In the genomic region with DNA sequence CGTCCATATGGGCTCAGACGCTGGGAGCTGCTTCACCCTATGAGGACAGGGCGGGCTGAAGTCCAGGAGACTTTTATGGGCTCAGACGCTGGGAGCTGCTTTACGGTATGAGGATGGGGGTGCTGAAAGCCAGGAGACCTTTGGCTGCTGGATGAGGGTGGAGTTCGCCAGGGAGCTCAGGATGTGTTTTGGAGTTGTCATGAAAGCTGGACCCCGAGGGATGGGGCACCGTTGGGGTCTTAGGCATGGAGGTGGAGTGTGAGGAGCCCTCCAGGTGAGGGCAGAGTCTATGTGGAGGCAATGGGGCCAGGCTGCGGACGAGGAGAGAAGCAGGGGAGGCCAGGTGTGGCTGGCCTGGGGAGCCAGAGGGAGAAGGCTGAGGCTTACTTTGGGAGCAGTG, we compare ENCODE assay signal across 19 cellular contexts. TPM values are rescaled to one million over a fixed set of nuclear protein-coding genes. Genes with fewer than 3 reads are reported as not detected.
A peak's percentile ranks its signal among the peaks of the same experiment; 100 is the strongest.
DNase-seq lines count a peak whose midpoint lies in the region; FAIRE-seq and TF ChIP-seq lines count a peak whose summit lies in the region.
"Had no signal": no experiment of that assay in that cellular context is flagged by ENCODE, and none has a peak within 500 bp of the region (broad histone marks: within the 10 kb centered on the region; RNA-seq: fewer than 3 reads in every experiment).

No MANE protein-coding gene starts in this region.

- H2AFZ ChIP-seq in H1 (ENCODE audit: low read length): no peak overlapping the region
- H2AFZ ChIP-seq in neural progenitor cell (replicated peaks): no peak overlapping the region

- H3K27me3 ChIP-seq in H1 (replicated peaks in 1 of 4; ENCODE audit: control insufficient read depth in 3 of 4, extremely low read depth in 1 of 4, insufficient read depth in 3 of 4, low read length in 3 of 4) (no peaks in the 10 kb centered on the region; a peak in 1 of 7 replicates), neural progenitor cell (no peaks in the 10 kb centered on the region)

- H3K79me2 ChIP-seq in H1 (ENCODE audit: control insufficient read depth in 1 of 2, insufficient read depth in 2 of 2, low read length in 2 of 2) (no peaks in the 10 kb centered on the region), neural progenitor cell (ENCODE audit: low read depth) (no peaks in the 10 kb centered on the region)

- peaks cover 0 to 9% (median 2%) of the 10 kb centered on the region in 4 experiments; a peak in 2 of 7 replicates for H3K4me1 ChIP-seq in H1 (replicated peaks in 1 of 4; ENCODE audit: control insufficient read depth in 3 of 4, insufficient read depth in 4 of 4, low read length in 3 of 4)
- H3K4me1 ChIP-seq in neural progenitor cell: peaks cover 8% of the 10 kb centered on the region

- no peak overlapping the region for H2BK120ac ChIP-seq in H1 (replicated peaks; ENCODE audit: low read depth, low read length)

- intact Hi-C loops in MCF 10A (cut with micrococcal nuclease): no loop called here

- H3K9ac ChIP-seq in H1 (replicated peaks in 1 of 4; ENCODE audit: extremely low read depth in 1 of 4, low read depth in 3 of 4, low read length in 3 of 4) (no peak overlapping the region), neural progenitor cell (no peak overlapping the region)

- H3K27me3 Mint-ChIP-seq in neural progenitor cell (ENCODE audit: insufficient read depth, low read depth) (peaks cover 7% of the 10 kb centered on the region), type B pancreatic cell (peaks cover 17% of the 10 kb centered on the region), MCF 10A (ENCODE audit: insufficient read depth, unreplicated experiment) (peaks cover 24% of the 10 kb centered on the region)
- H3K27me3 Mint-ChIP-seq: CD4-positive, alpha-beta T cell had no signal

- CTCF ChIA-PET in H1 (lab: Charles Lee; ENCODE audit: partially characterized antibody): interaction anchor here (0.9 to 1.5 kb wide), 4 partner anchors 11 to 27 kb away, joined by 3 to 4 read pairs (median 4); partner anchors contain the start of gene TRPM2
- CTCF ChIA-PET in MCF 10A (lab: Yijun Ruan, JAX): interaction anchor here (0.6 kb wide), 2 partner anchors 302 to 1787 kb away, joined by 3 to 4 read pairs; no protein-coding TSS in a partner anchor

- TF ChIP-seq CTCF in H1 (IDR thresholded peaks at IDR 0.05; ENCODE audit: control extremely low read depth in 1 of 3, insufficient read depth in 1 of 3, low read depth in 1 of 3, low read length in 3 of 3) (no peak), neural progenitor cell (IDR thresholded peaks at IDR 0.05) (no peak), type B pancreatic cell (conservative IDR thresholded peaks at IDR 0.05) (no peak), MCF 10A (IDR thresholded peaks at IDR 0.05; ENCODE audit: unreplicated experiment) (no peak)

- no peak overlapping the region for H2BK12ac ChIP-seq in H1 (ENCODE audit: low read depth, low read length)

- POLR2A ChIA-PET in H1 (lab: Charles Lee; ENCODE audit: partially characterized antibody): no interaction called here
- POLR2A ChIA-PET in MCF 10A (lab: Yijun Ruan, JAX): no interaction called here

- H3K27ac Mint-ChIP-seq in neural progenitor cell (no peak overlapping the region), type B pancreatic cell (peak overlapping the region; percentile 55), MCF 10A (ENCODE audit: low read depth, unreplicated experiment) (no peak overlapping the region)
- H3K27ac Mint-ChIP-seq: CD4-positive, alpha-beta T cell; HFFc6 had no signal

- BruUV-seq in MCF 10A (replicated peaks; lab: Mats Ljungman, UMichigan): no TSS peak

- H3K79me1 ChIP-seq in H1 (ENCODE audit: low read depth, low read length): no peaks in the 10 kb centered on the region

- FAIRE-seq in H1 (lab: Jason Lieb, UNC): no peak
- FAIRE-seq: GM12878 had no signal

- WGBS in H1 (ENCODE audit: extremely low coverage in 1 of 2, insufficient coverage in 1 of 2, insufficient read length in 1 of 2, insufficient replicate concordance in 2 of 2, low coverage in 1 of 2, low lambda C conversion rate in 2 of 2, missing lambda C conversion rate in 1 of 2), 2 experiments: 80% methylated on average over 10 of the region's 10 CpGs; no CpG with 5 or more reads in 1 of the 2 experiments

- no peak overlapping the region; the same call in 1 of the 2 replicates for H3K18ac ChIP-seq in H1 (ENCODE audit: extremely low read depth, low read length)

- no peak overlapping the region for H4K5ac ChIP-seq in H1 (ENCODE audit: insufficient read length, low read depth, low read length)

- TF ChIP-seq EP300 in H1 (IDR thresholded peaks at IDR 0.05; ENCODE audit: borderline replicate concordance in 1 of 2, low read depth in 2 of 2, low read length in 2 of 2): no peak

- H3K4ac ChIP-seq in H1 (replicated peaks; ENCODE audit: insufficient read length, low read depth, low read length): no peak overlapping the region

- H3K4me1 Mint-ChIP-seq in neural progenitor cell: peaks cover 11% of the 10 kb centered on the region
- no peaks in the 10 kb centered on the region for H3K4me1 Mint-ChIP-seq in type B pancreatic cell (ENCODE audit: unreplicated experiment)
- no peaks in the 10 kb centered on the region for H3K4me1 Mint-ChIP-seq in MCF 10A (ENCODE audit: insufficient read depth, unreplicated experiment)

- H2BK5ac ChIP-seq in H1 (ENCODE audit: low read depth, low read length): peak overlapping the region; percentile 30; the same call in 1 of the 2 replicates

- no peak overlapping the region; the same call in 1 of the 2 replicates for H4K8ac ChIP-seq in H1 (ENCODE audit: extremely low read depth, insufficient read depth, low read length)

- DNase-seq in D341Med (ENCODE audit: low spot score) (peak; percentile 11), H1 (ENCODE audit: low read depth in 1 of 2, low spot score in 2 of 2) (no peak), neural progenitor cell (ENCODE audit: low spot score) (no peak), type B pancreatic cell (ENCODE audit: extremely low spot score, unreplicated experiment) (peak; percentile 54), superior temporal gyrus (ENCODE audit: extremely low spot score) (no peak), MCF 10A (ENCODE audit: unreplicated experiment) (no peak), NCI-H1694 treated with DMSO at 0.1 percent for 48 hours (lab: John Stamatoyannopoulos, UW) (no peak)
- DNase-seq in stimulated activated CD4-positive, alpha-beta T cell treated with anti-CD3 and anti-CD28 coated beads, Interleukin-15, amount 100 ng/mL, for 24 hours: no peak
- DNase-seq: ACHN; C1 segment of cervical spinal cord; Calu3; CD4-positive, alpha-beta T cell; DMS79; GOT3; HCEC 1CT; HFFc6 had no signal

- H3K27ac ChIP-seq in H1 (ENCODE audit: low read depth, low read length) (no peak overlapping the region), neural progenitor cell (no peak overlapping the region)
- H3K27ac ChIP-seq: HL-60 had no signal

- H3K4me2 ChIP-seq in H1 (ENCODE audit: insufficient read depth in 1 of 2, low read depth in 2 of 2, low read length in 2 of 2) (no peak overlapping the region), neural progenitor cell (no peak overlapping the region)

- H3K23me2 ChIP-seq in H1 (ENCODE audit: low read depth, low read length): peaks cover 2% of the 10 kb centered on the region; the same call in 1 of the 2 replicates

- H2AK5ac ChIP-seq in H1 (ENCODE audit: low read depth, low read length): no peak overlapping the region; the same call in 1 of the 2 replicates

- H4K20me1 ChIP-seq in H1 (replicated peaks in 1 of 2; ENCODE audit: control insufficient read depth in 1 of 2, insufficient read depth in 2 of 2, low read length in 2 of 2) (no peaks in the 10 kb centered on the region), neural progenitor cell (ENCODE audit: low read depth) (no peaks in the 10 kb centered on the region)

- no peaks in the 10 kb centered on the region for H3K36me3 ChIP-seq in H1 (ENCODE audit: control insufficient read depth in 2 of 4, insufficient read depth in 4 of 4, low read length in 3 of 4)
- no peaks in the 10 kb centered on the region for H3K36me3 ChIP-seq in neural progenitor cell

- no peak for TF ChIP-seq RAD21 in H1 (IDR thresholded peaks at IDR 0.05 in 1 of 2, conservative IDR thresholded peaks at IDR 0.05 in 1 of 2; ENCODE audit: low read depth in 2 of 2, low read length in 2 of 2)

- no peak overlapping the region for H3K14ac ChIP-seq in H1 (ENCODE audit: insufficient read length)

- no peaks in the 10 kb centered on the region for H3F3A ChIP-seq in neural progenitor cell (ENCODE audit: low read depth)

- peaks cover 3 to 4% of the 10 kb centered on the region in 2 experiments; a peak in 1 of 4 replicates for H3K9me3 ChIP-seq in H1 (ENCODE audit: insufficient read depth in 2 of 2, low read depth in 1 of 2, low read length in 1 of 2)
- no peaks in the 10 kb centered on the region for H3K9me3 ChIP-seq in neural progenitor cell (ENCODE audit: low read depth)

- no peak overlapping the region for H4K91ac ChIP-seq in H1 (replicated peaks; ENCODE audit: insufficient read length, low read length)

- TF ChIP-seq POLR2A in H1 (IDR thresholded peaks at IDR 0.05; ENCODE audit: control extremely low read depth in 1 of 2, low read depth in 2 of 2, low read length in 2 of 2): no peak

- no peak overlapping the region for H3K23ac ChIP-seq in H1 (ENCODE audit: insufficient read length)

- H2BK15ac ChIP-seq in H1 (ENCODE audit: low read length): no peak overlapping the region

- no peak overlapping the region for H3K56ac ChIP-seq in H1 (replicated peaks; ENCODE audit: insufficient read length, low read depth, low read length)

- H3K4me3 ChIP-seq in H1 (ENCODE audit: extremely low read depth in 1 of 4, insufficient read depth in 2 of 4, low read depth in 3 of 4, low read length in 4 of 4): no peak overlapping the region
- no peak overlapping the region for H3K4me3 ChIP-seq in neural progenitor cell
- H3K4me3 ChIP-seq: GM12878 had no signal

- H3K9me3 Mint-ChIP-seq in neural progenitor cell: peaks cover 23% of the 10 kb centered on the region
- peaks cover 4% of the 10 kb centered on the region for H3K9me3 Mint-ChIP-seq in type B pancreatic cell
- peaks cover 10% of the 10 kb centered on the region for H3K9me3 Mint-ChIP-seq in MCF 10A (ENCODE audit: unreplicated experiment)

- H3K4me3 Mint-ChIP-seq in neural progenitor cell (peak overlapping the region; percentile 65), type B pancreatic cell (no peak overlapping the region), MCF 10A (ENCODE audit: unreplicated experiment) (no peak overlapping the region)
- H3K4me3 Mint-ChIP-seq: CD4-positive, alpha-beta T cell; HFFc6 had no signal

- H3K36me3 Mint-ChIP-seq in neural progenitor cell: no peaks in the 10 kb centered on the region
- H3K36me3 Mint-ChIP-seq in type B pancreatic cell: peaks cover 4% of the 10 kb centered on the region
- H3K36me3 Mint-ChIP-seq in MCF 10A (ENCODE audit: insufficient read depth, unreplicated experiment): peaks cover 6% of the 10 kb centered on the region

- H2BK20ac ChIP-seq in H1 (ENCODE audit: low read length): no peak overlapping the region

RNA-seq across cellular contexts. Expression of gene TRPM2, which starts 27.5 kb away (rescaled TPM):
- 0.28 and 0.36 TPM in 2 replicates for total RNA-seq in H1 (2021; fragmentation: NEBNext Ultra II Directional; extraction: Animal tissue kit (Norgen Biotek cat#: 25700))
- 0.17 and 0.27 TPM in 2 replicates for polyA plus RNA-seq in H1 (2011; rRNA removed)
- polyA plus RNA-seq in H1 (2011; cell fraction: cytosol; rRNA removed): 0.27 TPM
- 0.64 TPM for polyA plus RNA-seq in H1 (2011; cell fraction: nucleus; rRNA removed)
- polyA plus RNA-seq in H1 (2012, experiment 1 of 2): 0.13 to 0.59 TPM (median 0.25 TPM) in 4 replicates
- 0.10 TPM for polyA plus RNA-seq in H1 (2012, experiment 2 of 2)
- 0.30 TPM for polyA plus RNA-seq in H1 (2013, experiment 1 of 2)
- 0.15 TPM for polyA plus RNA-seq in H1 (2013, experiment 2 of 2)
- polyA minus RNA-seq in H1 (2011; rRNA and poly(A)+ RNA removed): 0.17 and 0.22 TPM in 2 replicates
- 1.5 TPM for polyA minus RNA-seq in H1 (2011; cell fraction: cytosol; rRNA and poly(A)+ RNA removed)
- 1.2 TPM for polyA minus RNA-seq in H1 (2011; cell fraction: nucleus; rRNA and poly(A)+ RNA removed)
- total RNA-seq in neural progenitor cell (ENCODE audit: low replicate concordance) (0.28 TPM in 1 of 2 replicates, not detected in the other), type B pancreatic cell (ENCODE audit: low replicate concordance) (0.05 and 0.07 TPM in 2 replicates), MCF 10A (2022) (10.0 and 11.0 TPM in 2 replicates)
- total RNA-seq: Calu3, G401 had no signal

RNA-seq across cellular contexts. Expression of gene CFAP410, which starts 41.7 kb away (rescaled TPM):
- total RNA-seq in H1 (2021; fragmentation: NEBNext Ultra II Directional; extraction: Animal tissue kit (Norgen Biotek cat#: 25700)): 10.6 and 11.6 TPM in 2 replicates
- 12.0 and 20.5 TPM in 2 replicates for polyA plus RNA-seq in H1 (2011; rRNA removed)
- polyA plus RNA-seq in H1 (2011; cell fraction: cytosol; rRNA removed): 14.8 TPM
- polyA plus RNA-seq in H1 (2011; cell fraction: nucleus; rRNA removed): 59.6 TPM
- 6.5 to 11.7 TPM (median 11.0 TPM) in 4 replicates for polyA plus RNA-seq in H1 (2012, experiment 1 of 2)
- 5.2 TPM for polyA plus RNA-seq in H1 (2012, experiment 2 of 2)
- 9.3 TPM for polyA plus RNA-seq in H1 (2013, experiment 1 of 2)
- 7.4 TPM for polyA plus RNA-seq in H1 (2013, experiment 2 of 2)
- 2.4 and 2.6 TPM in 2 replicates for polyA minus RNA-seq in H1 (2011; rRNA and poly(A)+ RNA removed)
- polyA minus RNA-seq in H1 (2011; cell fraction: cytosol; rRNA and poly(A)+ RNA removed): 4.1 TPM
- 7.8 TPM for polyA minus RNA-seq in H1 (2011; cell fraction: nucleus; rRNA and poly(A)+ RNA removed)
- total RNA-seq in neural progenitor cell (ENCODE audit: low replicate concordance) (7.5 and 17.9 TPM in 2 replicates), type B pancreatic cell (ENCODE audit: low replicate concordance) (15.1 and 23.1 TPM in 2 replicates), MCF 10A (2022) (10.1 and 13.3 TPM in 2 replicates)

Comparison
In these comparisons a context has a peak if more than half of its experiments do, and no peak if none do; other contexts are left out.
1. DNase-seq: peak in D341Med (single experiment) and type B pancreatic cell (single experiment); none in H1 (0 of 2), neural progenitor cell (single experiment), stimulated activated CD4-positive, alpha-beta T cell treated with anti-CD3 and anti-CD28 coated beads, Interleukin-15, amount 100 ng/mL, for 24 hours (single experiment), superior temporal gyrus (single experiment), MCF 10A (single experiment) and NCI-H1694 treated with DMSO at 0.1 percent for 48 hours (single experiment).